Comparison of ENCODE assay signal across 23 cellular contexts in the genomic region with DNA sequence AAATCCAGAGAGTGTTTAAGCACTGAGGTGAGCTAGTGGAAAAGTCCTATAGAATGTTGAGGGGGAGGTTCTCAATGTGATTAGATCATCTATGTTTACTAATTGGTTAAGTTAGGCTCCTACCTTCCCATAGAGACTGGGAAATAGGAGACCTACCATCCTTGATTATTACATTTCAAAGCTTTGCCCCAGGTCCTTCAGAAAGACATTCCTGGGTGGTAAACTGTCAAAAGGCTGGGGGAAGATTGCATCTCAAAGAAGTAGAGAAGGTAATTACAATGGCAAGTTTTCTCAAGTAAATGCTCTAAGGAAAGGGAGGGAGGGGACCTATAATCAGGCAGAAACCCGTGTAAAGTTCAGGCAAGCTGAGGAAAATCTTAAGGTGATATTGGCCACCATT.
"Had no signal": no experiment of that assay in that cellular context is flagged by ENCODE, and none has a peak within 500 bp of the region (broad histone marks: within the 10 kb centered on the region; RNA-seq: fewer than 3 reads in every experiment).

No MANE protein-coding gene starts in this region.

- ATAC-seq: mucosa of descending colon; naive thymus-derived CD4-positive, alpha-beta T cell; natural killer cell treated with Interleukin-12 subunit alpha and Interleukin-12 subunit beta and Interleukin-15 and Interleukin-18, amount 100 ng/mL, for 72 hours; right cardiac atrium; sciatic nerve; stimulated activated effector memory CD8-positive, alpha-beta T cell treated with anti-CD3 and anti-CD28 coated beads, Interleukin-12 subunit alpha, Interleukin-12 subunit beta, amount 100 ng/mL, for 72 hours had no signal

- H3K27me3 Mint-ChIP-seq: natural killer cell treated with Interleukin-12 subunit alpha and Interleukin-12 subunit beta and Interleukin-15 and Interleukin-18, amount 100 ng/mL, for 72 hours; progenitor cell of endocrine pancreas; stimulated activated naive CD8-positive, alpha-beta T cell treated with anti-CD3 and anti-CD28 coated beads, Interleukin-15, Interleukin-2, amounts not matched to agents 100 ng/mL and 50 ng/mL, for 24 hours; type B pancreatic cell had no signal

- H3K36me3 ChIP-seq: left ventricle myocardium inferior, ovary, tibial nerve, vagina had no signal

- H3K4me1 Mint-ChIP-seq: naive thymus-derived CD4-positive, alpha-beta T cell; stimulated activated effector memory CD8-positive, alpha-beta T cell treated with anti-CD3 and anti-CD28 coated beads, Interleukin-12 subunit alpha, Interleukin-12 subunit beta, amount 100 ng/mL, for 72 hours had no signal

- H3K27ac Mint-ChIP-seq: naive thymus-derived CD4-positive, alpha-beta T cell; natural killer cell treated with Interleukin-12 subunit alpha and Interleukin-12 subunit beta and Interleukin-15 and Interleukin-18, amount 100 ng/mL, for 72 hours; progenitor cell of endocrine pancreas; stimulated activated effector memory CD8-positive, alpha-beta T cell treated with anti-CD3 and anti-CD28 coated beads, Interleukin-12 subunit alpha, Interleukin-12 subunit beta, amount 100 ng/mL, for 72 hours; stimulated activated naive CD8-positive, alpha-beta T cell treated with anti-CD3 and anti-CD28 coated beads, Interleukin-15, Interleukin-2, amounts not matched to agents 100 ng/mL and 50 ng/mL, for 24 hours; type B pancreatic cell had no signal

- H3K9me3 ChIP-seq: mucosa of descending colon, ovary, tibial nerve, vagina had no signal

- DNase-seq: hippocampal formation; islet precursor cell; left ventricle myocardium inferior; midbrain; mucosa of descending colon; naive thymus-derived CD4-positive, alpha-beta T cell; ovary; retina; right cardiac atrium; stimulated activated CD4-positive, alpha-beta T cell treated with anti-CD3 and anti-CD28 coated beads, Interleukin-12 subunit alpha, Interleukin-12 subunit beta, amount 100 ng/mL, for 4 hours; stimulated activated CD4-positive, alpha-beta T cell treated with anti-CD3 and anti-CD28 coated beads, Interleukin-15, amount 100 ng/mL, for 24 hours; stimulated activated CD4-positive, alpha-beta T cell treated with anti-CD3 and anti-CD28 coated beads, Interleukin-4, amount 100 ng/mL, for 24 hours; stimulated activated naive CD4-positive, alpha-beta T cell had no signal

- H3K4me3 Mint-ChIP-seq: naive thymus-derived CD4-positive, alpha-beta T cell; natural killer cell treated with Interleukin-12 subunit alpha and Interleukin-12 subunit beta and Interleukin-15 and Interleukin-18, amount 100 ng/mL, for 72 hours; stimulated activated effector memory CD8-positive, alpha-beta T cell treated with anti-CD3 and anti-CD28 coated beads, Interleukin-12 subunit alpha, Interleukin-12 subunit beta, amount 100 ng/mL, for 72 hours; stimulated activated naive CD8-positive, alpha-beta T cell treated with anti-CD3 and anti-CD28 coated beads, Interleukin-15, Interleukin-2, amounts not matched to agents 100 ng/mL and 50 ng/mL, for 24 hours; type B pancreatic cell had no signal

- H3K4me3 ChIP-seq: left ventricle myocardium inferior, lung, mucosa of descending colon, ovary, skin epidermis, tibial nerve, vagina had no signal

- H3K9me3 Mint-ChIP-seq: stimulated activated effector memory CD8-positive, alpha-beta T cell treated with anti-CD3 and anti-CD28 coated beads, Interleukin-12 subunit alpha, Interleukin-12 subunit beta, amount 100 ng/mL, for 72 hours; stimulated activated naive CD8-positive, alpha-beta T cell treated with anti-CD3 and anti-CD28 coated beads, Interleukin-15, Interleukin-2, amounts not matched to agents 100 ng/mL and 50 ng/mL, for 24 hours; type B pancreatic cell had no signal

- H3K36me3 Mint-ChIP-seq: naive thymus-derived CD4-positive, alpha-beta T cell; natural killer cell treated with Interleukin-12 subunit alpha and Interleukin-12 subunit beta and Interleukin-15 and Interleukin-18, amount 100 ng/mL, for 72 hours; stimulated activated effector memory CD8-positive, alpha-beta T cell treated with anti-CD3 and anti-CD28 coated beads, Interleukin-12 subunit alpha, Interleukin-12 subunit beta, amount 100 ng/mL, for 72 hours; type B pancreatic cell had no signal

- H3K4me1 ChIP-seq: left ventricle myocardium inferior, vagina had no signal

- H3K27ac ChIP-seq: left ventricle myocardium inferior, ovary, skin epidermis, tibial nerve, vagina had no signal

- H3K27me3 ChIP-seq: ovary, tibial nerve, vagina had no signal
